ENCODE assay signal across 8 cellular contexts in genomic region chr13:49496837-49497236, GRCh38. TPM values are rescaled to one million over a fixed set of nuclear protein-coding genes. Genes with fewer than 3 reads are reported as not detected.
DNase-seq lines count a peak whose midpoint lies in the region; ATAC-seq and TF ChIP-seq lines count a peak whose summit lies in the region.
"Not testable (repeated sequence)": the region's sequence is repeated elsewhere in the genome, so short reads cannot be mapped to it uniquely, and the experiment has no call there.

No MANE protein-coding gene starts in this region.

- not testable (repeated sequence) for TF ChIP-seq POLR2A in esophagus squamous epithelium (IDR thresholded peaks at IDR 0.05)

- not testable (repeated sequence) for H3K9me3 Mint-ChIP-seq in activated naive CD8-positive, alpha-beta T cell treated with anti-CD3 and anti-CD28 coated beads, Interleukin-2, amount 10 ng/mL, durations not matched to agents 7 days and 5 days; neural crest cell

- H3K27ac ChIP-seq in esophagus squamous epithelium = peak overlapping the region; percentile 5 to 96 (median 93)
- peak overlapping the region; percentile 93 for H3K27ac ChIP-seq in upper lobe of right lung

- H3K36me3 Mint-ChIP-seq in activated naive CD8-positive, alpha-beta T cell treated with anti-CD3 and anti-CD28 coated beads, Interleukin-2, amount 10 ng/mL, durations not matched to agents 7 days and 5 days = peaks cover 48% of the 10 kb centered on the region
- not testable (repeated sequence) for H3K36me3 Mint-ChIP-seq in neural crest cell (ENCODE audit: low read depth)

- peak overlapping the region; percentile 98 for H3K27ac Mint-ChIP-seq in activated naive CD8-positive, alpha-beta T cell treated with anti-CD3 and anti-CD28 coated beads, Interleukin-2, amount 10 ng/mL, durations not matched to agents 7 days and 5 days
- not testable (repeated sequence) for H3K27ac Mint-ChIP-seq in neural crest cell (ENCODE audit: unreplicated experiment)

- H3K4me3 ChIP-seq in GM12864 (ENCODE audit: low read depth, low read length) = peak overlapping the region; percentile 59; the same call in 1 of the 2 replicates
- peak overlapping the region in 2 of 4 donors; percentile 61 to 65 for H3K4me3 ChIP-seq in esophagus squamous epithelium
- H3K4me3 ChIP-seq in upper lobe of right lung = not testable (repeated sequence)

- 69 to 80% methylated on average over 9 to 11 of the region's 11 CpGs for WGBS in esophagus squamous epithelium, 2 donors

- H3K27me3 Mint-ChIP-seq in activated naive CD8-positive, alpha-beta T cell treated with anti-CD3 and anti-CD28 coated beads, Interleukin-2, amount 10 ng/mL, durations not matched to agents 7 days and 5 days; neural crest cell (ENCODE audit: low read depth): not testable (repeated sequence)

- H3K4me3 Mint-ChIP-seq in activated naive CD8-positive, alpha-beta T cell treated with anti-CD3 and anti-CD28 coated beads, Interleukin-2, amount 10 ng/mL, durations not matched to agents 7 days and 5 days = peak overlapping the region; percentile 95
- peak overlapping the region; percentile 69 for H3K4me3 Mint-ChIP-seq in neural crest cell

- intact Hi-C loops in esophagus squamous epithelium (cut with DNase I); upper lobe of right lung (cut with DNase I): not testable (repeated sequence)

- H3K27me3 ChIP-seq in esophagus squamous epithelium, upper lobe of right lung: not testable (repeated sequence)

- not testable (repeated sequence) for H3K36me3 ChIP-seq in esophagus squamous epithelium, upper lobe of right lung

- H3K9me3 ChIP-seq in esophagus squamous epithelium, upper lobe of right lung: not testable (repeated sequence)

- H3K4me1 ChIP-seq in esophagus squamous epithelium = peaks cover 0 to 52% (median 6%) of the 10 kb centered on the region in 3 donors
- not testable (repeated sequence) for H3K4me1 ChIP-seq in upper lobe of right lung

- peaks cover 51% of the 10 kb centered on the region for H3K4me1 Mint-ChIP-seq in activated naive CD8-positive, alpha-beta T cell treated with anti-CD3 and anti-CD28 coated beads, Interleukin-2, amount 10 ng/mL, durations not matched to agents 7 days and 5 days
- H3K4me1 Mint-ChIP-seq in neural crest cell = not testable (repeated sequence)

- ATAC-seq in activated naive CD8-positive, alpha-beta T cell treated with anti-CD3 and anti-CD28 coated beads, Interleukin-2, amount 10 ng/mL, durations not matched to agents 7 days and 5 days (ENCODE audit: low read depth); upper lobe of right lung: not testable (repeated sequence)

- not testable (repeated sequence) for TF ChIP-seq CTCF in GM12864 (IDR thresholded peaks at IDR 0.05; ENCODE audit: low read depth, low read length, missing control alignments); esophagus squamous epithelium (IDR thresholded peaks at IDR 0.05); neural crest cell (conservative IDR thresholded peaks at IDR 0.05); upper lobe of right lung (IDR thresholded peaks at IDR 0.05)

- POLR2A ChIA-PET in activated naive CD8-positive, alpha-beta T cell treated with anti-CD3 and anti-CD28 coated beads, Interleukin-2, amount 10 ng/mL, durations not matched to agents 7 days and 5 days (lab: Charles Lee) = interaction anchor here (0.7 to 5.1 kb wide), 20 partner anchors 10 to 612 kb away, joined by 3 to 119 read pairs (median 4); partner anchors contain the start of genes CAB39L, CDADC1, KPNA3 and SETDB2

- not testable (repeated sequence) for DNase-seq in GM12864 (ENCODE audit: low read depth); esophagus squamous epithelium (lab: John Stamatoyannopoulos, UW); neural crest cell (ENCODE audit: low read depth, low spot score); upper lobe of right lung
- DNase-seq in SW480 (ENCODE audit: low spot score) = peak; percentile 70
- peak; percentile 23 to 52 for DNase-seq in activated CD8-positive, alpha-beta memory T cell treated with anti-CD3 and anti-CD28 coated beads for 4 hours (ENCODE audit: low read depth in 2 of 2)
- DNase-seq in activated naive CD8-positive, alpha-beta T cell treated with anti-CD3 and anti-CD28 coated beads, Interleukin-2, amount 10 ng/mL, durations not matched to agents 7 days and 5 days = peak; percentile 43
- DNase-seq in stimulated activated CD4-positive, alpha-beta T cell treated with anti-CD3 and anti-CD28 coated beads, TNF-alpha, amount 100 ng/mL, for 48 hours (ENCODE audit: low read depth in 3 of 3) = peak in 2 of 3 donors; percentile 43 to 57

RNA-seq across cellular contexts. Expression of gene PHF11, which starts 1.1 kb away (rescaled TPM):
- total RNA-seq in activated naive CD8-positive, alpha-beta T cell treated with anti-CD3 and anti-CD28 coated beads, Interleukin-2, amount 10 ng/mL, durations not matched to agents 7 days and 5 days = 100 to 1,000 TPM; 121 to 123 TPM
- 10 to 100 TPM; 12.9 to 31.3 (median 19.6) TPM for total RNA-seq in esophagus squamous epithelium
- total RNA-seq in neural crest cell = 12.0 and 14.9 TPM in 2 replicates
- 57.7 TPM for total RNA-seq in upper lobe of right lung

RNA-seq across cellular contexts. Expression of gene SETDB2, which starts 52.8 kb away (rescaled TPM):
- 10 to 100 TPM; 21.1 to 21.6 TPM for total RNA-seq in activated naive CD8-positive, alpha-beta T cell treated with anti-CD3 and anti-CD28 coated beads, Interleukin-2, amount 10 ng/mL, durations not matched to agents 7 days and 5 days
- total RNA-seq in esophagus squamous epithelium (1 to 10 TPM; 2.3 to 9.0 (median 4.8) TPM), neural crest cell (7.9 and 8.4 TPM in 2 replicates), upper lobe of right lung (18.1 TPM)

RNA-seq across cellular contexts. Expression of gene CAB39L, which starts 53.0 kb away (rescaled TPM):
- total RNA-seq in activated naive CD8-positive, alpha-beta T cell treated with anti-CD3 and anti-CD28 coated beads, Interleukin-2, amount 10 ng/mL, durations not matched to agents 7 days and 5 days = 1 to 10 TPM; 3.8 to 4.8 TPM
- total RNA-seq in esophagus squamous epithelium (10 to 100 TPM; 16.9 to 29.2 (median 21.2) TPM), neural crest cell (10.1 and 10.7 TPM in 2 replicates), upper lobe of right lung (18.0 TPM)
